In genomic region chr17:2393184-2393953, GRCh38 we compare ENCODE assay signal across 8 cellular contexts. TPM values are rescaled to one million over a fixed set of nuclear protein-coding genes. Genes with fewer than 3 reads are reported as not detected.
A peak's percentile ranks its signal among the peaks of the same experiment; 100 is the strongest.
DNase-seq lines count a peak whose midpoint lies in the region; ATAC-seq and TF ChIP-seq lines count a peak whose summit lies in the region.

No MANE protein-coding gene starts in this region.

- intact Hi-C loops in ascending aorta (cut with DNase I) (loop anchor here (1.0 to 10.0 kb wide), 6 partner anchors 8 to 1271 kb away; partner anchors contain the start of genes CLUH, EMC6, HIC1 and MNT), aorta (cut with DNase I) (loop anchor here in 1 of 2 donors (5.0 kb wide), 1 partner anchor 56 kb away; the partner anchor contains the start of genes SGSM2 and TSR1)

- DNase-seq in GM13977 (ENCODE audit: low spot score) = peak; percentile 95
- peak; percentile 67 for DNase-seq in NCI-H1092 treated with DMSO at 0.1 percent for 48 hours (lab: John Stamatoyannopoulos, UW)
- DNase-seq in T-helper 22 cell (ENCODE audit: low read depth) = peak; percentile 93
- DNase-seq in ascending aorta (ENCODE audit: low spot score in 2 of 2) = peak; percentile 56 to 93
- DNase-seq in hepatic stellate cell (ENCODE audit: low spot score) = peak; percentile 94
- DNase-seq in renal cortical epithelial cell (ENCODE audit: low read depth) = peak; percentile 35
- peak; percentile 94 to 96 for DNase-seq in aorta

- WGBS in aorta, 2 donors = 0 to 1% methylated on average over 60 to 99 of the region's 99 CpGs

- ATAC-seq in HG02610 (IDR thresholded peaks at IDR 0.05; ENCODE audit: unreplicated experiment) (peak; percentile 26), aorta (ENCODE audit: low FRiP score) (peak; percentile 71)

- H3K9me3 ChIP-seq in ascending aorta = no peaks in the 10 kb centered on the region
- H3K9me3 ChIP-seq in aorta (ENCODE audit: control insufficient read depth, low read length) = no peaks in the 10 kb centered on the region

- H3K27ac ChIP-seq in ascending aorta (peak overlapping the region; percentile 98 to 99), aorta (ENCODE audit: low read depth in 1 of 2, low read length in 2 of 2) (peak overlapping the region; percentile 87 to 95)

- H3K4me3 ChIP-seq in ascending aorta (peak overlapping the region; percentile 68 to 77), aorta (ENCODE audit: low read length in 2 of 2) (peak overlapping the region; percentile 79 to 82)

- H3K27me3 ChIP-seq in ascending aorta (no peaks in the 10 kb centered on the region), aorta (ENCODE audit: control insufficient read depth in 1 of 2, insufficient read depth in 2 of 2, low read length in 1 of 2) (no peaks in the 10 kb centered on the region)

- H3K36me3 ChIP-seq in ascending aorta (peaks cover 0 to 4% of the 10 kb centered on the region in 2 donors), aorta (ENCODE audit: control insufficient read depth in 1 of 2, insufficient read depth in 2 of 2, low read length in 1 of 2) (no peaks in the 10 kb centered on the region)

- TF ChIP-seq CTCF in GM13977 (IDR thresholded peaks at IDR 0.05; ENCODE audit: extremely low read depth, insufficient read depth, missing control alignments) (no peak), ascending aorta (IDR thresholded peaks at IDR 0.05) (no peak)

- in situ Hi-C loops in GM13977 (cut with MboI; ENCODE audit: low pct_unique_long_range_greater_than_20kb, low sequenced_read_pairs, unreplicated experiment) = no loop called here

- H3K4me1 ChIP-seq in ascending aorta (peaks cover 35 to 63% of the 10 kb centered on the region in 2 donors), aorta (ENCODE audit: control insufficient read depth in 1 of 2, insufficient read depth in 2 of 2, low read length in 2 of 2) (peaks cover 0 to 2% of the 10 kb centered on the region in 2 donors)

RNA-seq across cellular contexts. Expression of gene MNT, which starts 7.5 kb away (rescaled TPM):
- total RNA-seq in ascending aorta (4.9 TPM), renal cortical epithelial cell (1.6 and 9.8 TPM in 2 replicates), aorta (10 to 100 TPM; 28.3 to 35.7 TPM)
- 1 to 10 TPM; 8.3 to 9.0 TPM for polyA plus RNA-seq in aorta

RNA-seq across cellular contexts. Expression of gene SGSM2, which starts 56.1 kb away (rescaled TPM):
- 127 TPM for total RNA-seq in ascending aorta
- 24.1 and 55.1 TPM in 2 replicates for total RNA-seq in renal cortical epithelial cell
- 10 to 100 TPM; 48.2 to 87.4 TPM for total RNA-seq in aorta
- 100 to 1,000 TPM in 1 of 2 donors, 10 to 100 TPM in 1; 24.9 to 173 TPM for polyA plus RNA-seq in aorta

RNA-seq across cellular contexts. Expression of gene TSR1, which starts 57.1 kb away (rescaled TPM):
- total RNA-seq in ascending aorta = 16.9 TPM
- 62.9 and 68.9 TPM in 2 replicates for total RNA-seq in renal cortical epithelial cell
- total RNA-seq in aorta = 10 to 100 TPM; 18.5 to 21.8 TPM
- 10 to 100 TPM in 1 of 2 donors, 1 to 10 TPM in 1; 8.8 to 10.7 TPM for polyA plus RNA-seq in aorta

Comparison
In these comparisons a context has a peak if more than half of its experiments do, and no peak if none do; other contexts are left out.
1. Peak in every context shown above with its lines: DNase-seq, ATAC-seq, H3K4me3 ChIP-seq and H3K27ac ChIP-seq.
2. DNase-seq: peak in every context shown above with its lines; median percentile 95 in GM13977; 95 in aorta; 94 in hepatic stellate cell; 93 in T-helper 22 cell; 74 in ascending aorta; 67 in NCI-H1092 treated with DMSO at 0.1 percent for 48 hours; 35 in renal cortical epithelial cell.